In genomic region chr10:102643346-102644065, GRCh38 we compare ENCODE assay signal across 8 cellular contexts. TPM values are rescaled to one million over a fixed set of nuclear protein-coding genes. Genes with fewer than 3 reads are reported as not detected.
DNase-seq lines count a peak whose midpoint lies in the region; ATAC-seq and TF ChIP-seq lines count a peak whose summit lies in the region.

No MANE protein-coding gene starts in this region.

- no peaks in the 10 kb centered on the region for H3K27me3 Mint-ChIP-seq in activated CD8-positive, alpha-beta memory T cell treated with anti-CD3 and anti-CD28 coated beads, Interleukin-2, amount 10 ng/mL, durations not matched to agents 7 days and 5 days

- peak; percentile 0 for ATAC-seq in activated CD8-positive, alpha-beta memory T cell treated with anti-CD3 and anti-CD28 coated beads, Interleukin-2, amount 10 ng/mL, durations not matched to agents 7 days and 5 days
- ATAC-seq in activated CD4-positive, CD25-positive, alpha-beta regulatory T cell treated with anti-CD3 and anti-CD28 coated beads, Interleukin-2, amount 50 U/mL, for 24 hours, result no peak

- H3K27ac Mint-ChIP-seq in activated CD8-positive, alpha-beta memory T cell treated with anti-CD3 and anti-CD28 coated beads, Interleukin-2, amount 10 ng/mL, durations not matched to agents 7 days and 5 days, result peak overlapping the region; percentile 90

- H3K4me3 ChIP-seq in epithelial cell of proximal tubule (ENCODE audit: low read depth, low read length) (peak overlapping the region; percentile 81), mononuclear cell (ENCODE audit: low read length) (peak overlapping the region; percentile 98)

- no peaks in the 10 kb centered on the region for H3K27me3 ChIP-seq in mononuclear cell (ENCODE audit: insufficient read depth, low read length)

- DNase-seq in AML-193 (lab: John Stamatoyannopoulos, UW) (peak; percentile 50 to 54), GM20000 (ENCODE audit: low spot score) (peak; percentile 70), NCI-H510A treated with DMSO at 0.1 percent for 48 hours (lab: John Stamatoyannopoulos, UW) (peak; percentile 77), epithelial cell of proximal tubule (ENCODE audit: low read depth) (no peak), stromal cell of bone marrow (ENCODE audit: low read depth) (peak; percentile 76)
- DNase-seq in activated CD8-positive, alpha-beta memory T cell treated with anti-CD3 and anti-CD28 coated beads, Interleukin-2, amount 10 ng/mL, durations not matched to agents 7 days and 5 days, result peak; percentile 62

- H3K9me3 Mint-ChIP-seq in activated CD8-positive, alpha-beta memory T cell treated with anti-CD3 and anti-CD28 coated beads, Interleukin-2, amount 10 ng/mL, durations not matched to agents 7 days and 5 days (ENCODE audit: low read depth), result no peaks in the 10 kb centered on the region

- no peaks in the 10 kb centered on the region for H3K9me3 ChIP-seq in mononuclear cell (ENCODE audit: low read depth, low read length)

- CTCF ChIA-PET in activated CD8-positive, alpha-beta memory T cell treated with anti-CD3 and anti-CD28 coated beads, Interleukin-2, amount 10 ng/mL, durations not matched to agents 7 days and 5 days (lab: Charles Lee), result interaction anchor here (0.5 to 4.5 kb wide), 8 partner anchors 15 to 398 kb away, joined by 3 to 52 read pairs (median 16); partner anchors contain the start of genes ACTR1A, ARL3, GBF1 and SFXN2

- peaks cover 19% of the 10 kb centered on the region for H3K36me3 Mint-ChIP-seq in activated CD8-positive, alpha-beta memory T cell treated with anti-CD3 and anti-CD28 coated beads, Interleukin-2, amount 10 ng/mL, durations not matched to agents 7 days and 5 days

- H3K4me3 Mint-ChIP-seq in activated CD8-positive, alpha-beta memory T cell treated with anti-CD3 and anti-CD28 coated beads, Interleukin-2, amount 10 ng/mL, durations not matched to agents 7 days and 5 days, result peak overlapping the region; percentile 86

- peaks cover 32% of the 10 kb centered on the region for H3K4me1 ChIP-seq in mononuclear cell (ENCODE audit: insufficient read depth, low read length)

- H3K4me1 Mint-ChIP-seq in activated CD8-positive, alpha-beta memory T cell treated with anti-CD3 and anti-CD28 coated beads, Interleukin-2, amount 10 ng/mL, durations not matched to agents 7 days and 5 days, result peaks cover 31% of the 10 kb centered on the region

- TF ChIP-seq CTCF in GM20000 (IDR thresholded peaks at IDR 0.05; ENCODE audit: extremely low read depth, missing control alignments), result no peak
- TF ChIP-seq CTCF in epithelial cell of proximal tubule (conservative IDR thresholded peaks at IDR 0.05; ENCODE audit: low read depth, low read length), result no peak

RNA-seq across cellular contexts. Expression of gene TRIM8, which starts 0.8 kb away (rescaled TPM):
- 10 to 100 TPM; 58.7 to 86.9 TPM for total RNA-seq in activated CD8-positive, alpha-beta memory T cell treated with anti-CD3 and anti-CD28 coated beads, Interleukin-2, amount 10 ng/mL, durations not matched to agents 7 days and 5 days
- total RNA-seq in epithelial cell of proximal tubule (120 and 182 TPM in 2 replicates), mononuclear cell (89.0 TPM)
